In genomic region chr11:75237050-75237449, GRCh38 we compare ENCODE assay signal across 31 cellular contexts. TPM values are rescaled to one million over a fixed set of nuclear protein-coding genes. Genes with fewer than 3 reads are reported as not detected.
"Had no signal": no experiment of that assay in that cellular context is flagged by ENCODE, and none has a peak within 500 bp of the region (broad histone marks: within the 10 kb centered on the region; RNA-seq: fewer than 3 reads in every experiment).

No MANE protein-coding gene starts in this region.

- H3K36me3 ChIP-seq: ascending aorta, cardiac muscle cell, MG63, SJCRH30 had no signal

- DNase-seq: activated CD4-positive, alpha-beta T cell treated with anti-CD3 and anti-CD28 coated beads, Interleukin-2, amount 10 ng/mL, durations not matched to agents 24 days and 14 days; activated CD4-positive, alpha-beta T cell treated with anti-CD3 and anti-CD28 coated beads, Interleukin-2, amount 50 U/mL, for 4 hours; activated CD8-positive, alpha-beta T cell treated with anti-CD3 and anti-CD28 coated beads for 36 hours; activated effector memory CD4-positive, alpha-beta T cell treated with anti-CD3 and anti-CD28 coated beads, Interleukin-2, amount 50 U/mL, for 16 hours; activated naive CD4-positive, alpha-beta T cell; activated naive CD8-positive, alpha-beta T cell treated with anti-CD3 and anti-CD28 coated beads, Interleukin-2, amount 10 ng/mL, durations not matched to agents 7 days and 5 days; activated T-cell treated with anti-CD3 and anti-CD28 coated beads, Interleukin-2, amount 50 U/mL, for 1 hour; activated T-cell treated with anti-CD3 and anti-CD28 coated beads, Interleukin-2, amount 50 U/mL, for 72 hours; amygdala; Kasumi-1; KG1; MG63; NCI-H1092; NCI-H1436 treated with DMSO at 0.1 percent for 48 hours; NCI-H1694 treated with DMSO at 0.1 percent for 48 hours; NCI-H2029; NCI-H2107; NCI-H226; NCI-H446 treated with DMSO at 0.1 percent for 48 hours; NCI-H524; NCI-H69; NCI-H82; SHP77; SJCRH30 had no signal

- H3K9me3 ChIP-seq: ascending aorta, MG63, SJCRH30 had no signal

- H3K4me1 ChIP-seq: SJCRH30 had no signal

- FAIRE-seq: TTC549 had no signal

- H3K27me3 ChIP-seq: ascending aorta, SJCRH30 had no signal

- ATAC-seq: activated CD8-positive, alpha-beta T cell treated with anti-CD3 and anti-CD28 coated beads for 36 hours; activated T-cell treated with anti-CD3 and anti-CD28 coated beads, Interleukin-2, amount 50 U/mL, for 72 hours; activated T-helper 17 cell treated with anti-CD3 and anti-CD28 coated beads, Interleukin-2, amount 50 U/mL, for 72 hours; Panc1 had no signal

- H3K4me3 ChIP-seq: ascending aorta, cardiac muscle cell, MG63, SJCRH30, SK-N-MC had no signal

- H3K27ac ChIP-seq: ascending aorta, cardiac muscle cell, SJCRH30, SK-N-MC had no signal

RNA-seq across cellular contexts. Expression of gene TPBGL, which starts 3.5 kb away (rescaled TPM):
- total RNA-seq: ascending aorta, RPMI7951, SJCRH30 had no signal
